In the genomic region with DNA sequence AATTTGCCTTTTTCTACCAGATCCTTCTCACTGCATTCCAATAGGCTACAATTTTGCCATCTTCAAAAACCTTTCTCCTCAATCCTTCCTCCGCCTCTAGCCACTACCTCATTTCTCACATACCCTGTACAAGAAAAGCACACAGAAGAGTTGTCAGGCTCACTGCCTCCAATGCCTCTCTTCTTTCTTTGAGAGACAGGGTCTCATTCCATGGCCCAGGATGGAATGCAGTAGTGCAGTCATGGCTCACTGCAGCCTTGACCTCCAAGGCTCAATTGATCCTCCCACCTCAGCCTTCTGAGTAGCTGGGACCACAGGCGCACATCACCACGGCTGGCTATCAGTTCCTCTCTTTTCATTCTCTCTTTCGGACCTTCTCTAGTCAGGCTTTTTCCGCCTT, we compare ENCODE assay signal across 23 cellular contexts. TPM values are rescaled to one million over a fixed set of nuclear protein-coding genes. Genes with fewer than 3 reads are reported as not detected.
"Had no signal": no experiment of that assay in that cellular context is flagged by ENCODE, and none has a peak within 500 bp of the region (broad histone marks: within the 10 kb centered on the region; RNA-seq: fewer than 3 reads in every experiment).

No MANE protein-coding gene starts in this region.

- H3K9me3 ChIP-seq: SK-N-SH had no signal

- H3K27me3 Mint-ChIP-seq: IgD-negative memory B cell had no signal

- H3K9me3 Mint-ChIP-seq: IgD-negative memory B cell, T-cell had no signal

- DNase-seq: Kasumi-1, MM.1S, NCI-H1092 treated with DMSO at 0.1 percent for 48 hours, NCI-H1436, NCI-H187, NCI-H2029 treated with DMSO at 0.1 percent for 48 hours, NCI-H2107, NCI-H2227 treated with DMSO at 0.1 percent for 48 hours, NCI-H524, NCI-H526 treated with DMSO at 0.1 percent for 48 hours, NCI-H748 treated with DMSO at 0.1 percent for 48 hours, SHP77, SK-N-SH, SW 1271, T-cell had no signal

- H3K27ac ChIP-seq: HL-60, KMS-11, RWPE1 had no signal

- H3K4me2 ChIP-seq: KMS-11, SK-N-SH had no signal

- ATAC-seq: K562, T-cell had no signal

- H3K27ac Mint-ChIP-seq: T-cell had no signal

- H3K9ac ChIP-seq: KMS-11, SK-N-SH had no signal

- H3K4me3 ChIP-seq: K562 had no signal

- H3K36me3 Mint-ChIP-seq: T-cell had no signal

- H3K4me3 Mint-ChIP-seq: IgD-negative memory B cell, T-cell had no signal

RNA-seq across cellular contexts. Expression of a gene that starts 36.8 kb away (rescaled TPM):
- total RNA-seq: NCI-H460, SK-MEL-5 had no signal

RNA-seq across cellular contexts. Expression of a gene that starts 37.3 kb away (rescaled TPM):
- total RNA-seq: M059J, NCI-H460, SK-MEL-5 had no signal

RNA-seq across cellular contexts. Expression of a gene that starts 56.1 kb away (rescaled TPM):
- total RNA-seq: M059J had no signal

RNA-seq across cellular contexts. Expression of a gene that starts 59.8 kb away (rescaled TPM):
- total RNA-seq: M059J, NCI-H460, SK-MEL-5 had no signal
